ENCODE assay signal across 21 cellular contexts in the genomic region with DNA sequence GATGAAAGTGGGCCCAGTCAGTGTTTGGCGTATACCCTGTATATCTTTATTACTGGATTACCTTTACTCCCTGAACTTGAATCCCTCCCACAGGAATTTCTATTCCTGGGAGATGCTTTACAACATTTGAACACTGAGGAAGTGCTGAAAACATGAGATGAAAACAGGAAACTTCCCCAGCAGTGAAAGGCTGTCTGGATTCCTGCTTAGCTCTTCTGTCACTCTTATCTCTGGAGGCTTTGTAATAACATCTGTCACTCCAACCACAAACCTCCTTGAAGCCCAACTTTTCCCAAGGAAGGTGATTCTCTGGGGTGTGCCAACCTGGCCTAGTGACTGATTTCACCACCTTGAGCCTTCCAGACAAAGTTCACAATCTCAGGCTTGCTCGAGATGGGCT.
"Had no signal": no experiment of that assay in that cellular context is flagged by ENCODE, and none has a peak within 500 bp of the region (broad histone marks: within the 10 kb centered on the region; RNA-seq: fewer than 3 reads in every experiment).

No MANE protein-coding gene starts in this region.

- H3K4me3 ChIP-seq: breast epithelium, Peyer's patch had no signal

- H3K36me3 ChIP-seq: breast epithelium, Peyer's patch, WERI-Rb-1 had no signal

- H3K27me3 ChIP-seq: breast epithelium, Peyer's patch had no signal

- DNase-seq: activated CD4-positive, alpha-beta memory T cell treated with anti-CD3 and anti-CD28 coated beads, Interleukin-2, amount 10 ng/mL, durations not matched to agents 7 days and 5 days; activated CD4-positive, alpha-beta T cell treated with anti-CD3 and anti-CD28 coated beads for 36 hours; activated CD4-positive, alpha-beta T cell treated with anti-CD3 and anti-CD28 coated beads, Interleukin-2, amount 50 U/mL, for 1 hour; activated gamma-delta T cell; activated naive CD4-positive, alpha-beta T cell treated with anti-CD3 and anti-CD28 coated beads for 36 hours; activated T-cell treated with anti-CD3 and anti-CD28 coated beads for 4 hours; activated T-cell treated with anti-CD3 and anti-CD28 coated beads, Interleukin-2, amount 50 U/mL, for 48 hours; MM.1S; NCI-H1105; NCI-H1436; NCI-H1694 treated with DMSO at 0.1 percent for 48 hours; NCI-H2029 treated with DMSO at 0.1 percent for 48 hours; NCI-H345; NCI-H510A; NCI-H69; NK-92 treated with Interleukin-12 subunit alpha and Interleukin-12 subunit beta, amount 100 ng/mL, for 24 hours; Peyer's patch; SHP77 treated with DMSO at 0.1 percent for 48 hours; WERI-Rb-1 had no signal

- ATAC-seq: activated CD4-positive, alpha-beta T cell treated with anti-CD3 and anti-CD28 coated beads for 36 hours; activated T-helper 17 cell treated with anti-CD3 and anti-CD28 coated beads, Interleukin-2, amount 50 U/mL, for 72 hours had no signal

- H3K27ac ChIP-seq: breast epithelium, Peyer's patch, WERI-Rb-1 had no signal
